Comparison of ENCODE assay signal across 8 cellular contexts in genomic region chrX:40543661-40544328, GRCh38. TPM values are rescaled to one million over a fixed set of nuclear protein-coding genes. Genes with fewer than 3 reads are reported as not detected.
DNase-seq lines count a peak whose midpoint lies in the region; ATAC-seq, FAIRE-seq and TF ChIP-seq lines count a peak whose summit lies in the region.

No MANE protein-coding gene starts in this region.

- H3K36me3 Mint-ChIP-seq in activated T-helper 2 cell treated with anti-CD3 and anti-CD28 coated beads, Interferon-gamma antibody, Interleukin-2, Interleukin-4, amounts not matched to agents 10 μg/mL and 5 μg/mL and 100 μg/mL, durations not matched to agents 14 hours and 24 hours and 36 hours (ENCODE audit: low read depth), result no peaks in the 10 kb centered on the region

- H3K9me3 ChIP-seq in muscle layer of duodenum (ENCODE audit: control insufficient read depth in 1 of 2, low read length in 2 of 2), result no peaks in the 10 kb centered on the region

- in situ Hi-C loops in SK-MEL-5 (cut with HindIII; ENCODE audit: low pct_unique_long_range_greater_than_20kb, low sequenced_read_pairs), result no loop called here

- no peaks in the 10 kb centered on the region for H3K27me3 ChIP-seq in muscle layer of duodenum (ENCODE audit: low read depth, low read length)

- H3K4me3 Mint-ChIP-seq in activated T-helper 2 cell treated with anti-CD3 and anti-CD28 coated beads, Interferon-gamma antibody, Interleukin-2, Interleukin-4, amounts not matched to agents 10 μg/mL and 5 μg/mL and 100 μg/mL, durations not matched to agents 14 hours and 24 hours and 36 hours (ENCODE audit: low read depth), result no peak overlapping the region

- TF ChIP-seq POLR2A in erythroblast (IDR thresholded peaks at IDR 0.05; ENCODE audit: low read length), result no peak

- DNase-seq in DMS79 (lab: John Stamatoyannopoulos, UW) (peak; percentile 42), LHCN-M2 (ENCODE audit: low read depth) (peak; percentile 21), SK-MEL-5 (ENCODE audit: low read depth, low spot score) (peak; percentile 62), erythroblast (lab: John Stamatoyannopoulos, UW) (peak; percentile 67 to 81), HTR-8/SVneo (ENCODE audit: insufficient read length, low spot score) (no peak)
- no peak for DNase-seq in activated T-helper 2 cell treated with anti-CD3 and anti-CD28 coated beads, Interferon-gamma antibody, Interleukin-2, Interleukin-4, amounts not matched to agents 10 μg/mL and 5 μg/mL and 100 μg/mL, durations not matched to agents 14 hours and 24 hours and 36 hours (ENCODE audit: low spot score)

- peaks cover 8% of the 10 kb centered on the region for H3K27me3 Mint-ChIP-seq in activated T-helper 2 cell treated with anti-CD3 and anti-CD28 coated beads, Interferon-gamma antibody, Interleukin-2, Interleukin-4, amounts not matched to agents 10 μg/mL and 5 μg/mL and 100 μg/mL, durations not matched to agents 14 hours and 24 hours and 36 hours (ENCODE audit: low read depth)

- ATAC-seq in HG02759 (IDR thresholded peaks at IDR 0.05; ENCODE audit: unreplicated experiment), result no peak

- H3K4me1 ChIP-seq in muscle layer of duodenum (ENCODE audit: control insufficient read depth in 1 of 2, insufficient read depth in 2 of 2, low read length in 2 of 2), result peaks cover 0 to 6% of the 10 kb centered on the region in 2 donors

- no peaks in the 10 kb centered on the region for H3K36me3 ChIP-seq in muscle layer of duodenum (ENCODE audit: control insufficient read depth in 1 of 2, insufficient read depth in 2 of 2, low read length in 2 of 2)

- peak overlapping the region; percentile 23 for H3K27ac ChIP-seq in muscle layer of duodenum (ENCODE audit: low read length)

- H3K4me3 ChIP-seq in muscle layer of duodenum (ENCODE audit: low read depth in 1 of 2, low read length in 2 of 2), result no peak overlapping the region

- intact Hi-C loops in activated T-helper 2 cell treated with anti-CD3 and anti-CD28 coated beads, Interferon-gamma antibody, Interleukin-2, Interleukin-4, amounts not matched to agents 10 μg/mL and 5 μg/mL and 100 μg/mL, durations not matched to agents 14 hours and 24 hours and 36 hours (cut with micrococcal nuclease), result loop anchor here (2.0 to 10.0 kb wide), 2 partner anchors 101 to 251 kb away; no protein-coding TSS in a partner anchor

- no peaks in the 10 kb centered on the region for H3K9me3 Mint-ChIP-seq in activated T-helper 2 cell treated with anti-CD3 and anti-CD28 coated beads, Interferon-gamma antibody, Interleukin-2, Interleukin-4, amounts not matched to agents 10 μg/mL and 5 μg/mL and 100 μg/mL, durations not matched to agents 14 hours and 24 hours and 36 hours

- H3K27ac Mint-ChIP-seq in activated T-helper 2 cell treated with anti-CD3 and anti-CD28 coated beads, Interferon-gamma antibody, Interleukin-2, Interleukin-4, amounts not matched to agents 10 μg/mL and 5 μg/mL and 100 μg/mL, durations not matched to agents 14 hours and 24 hours and 36 hours, result no peak overlapping the region

- peaks cover 17% of the 10 kb centered on the region for H3K4me1 Mint-ChIP-seq in activated T-helper 2 cell treated with anti-CD3 and anti-CD28 coated beads, Interferon-gamma antibody, Interleukin-2, Interleukin-4, amounts not matched to agents 10 μg/mL and 5 μg/mL and 100 μg/mL, durations not matched to agents 14 hours and 24 hours and 36 hours (ENCODE audit: low read depth)

- FAIRE-seq in HTR-8/SVneo (lab: Jason Lieb, UNC), result no peak

RNA-seq across cellular contexts. Expression of gene ATP6AP2, which starts 37.0 kb away (rescaled TPM):
- 106 and 114 TPM in 2 replicates for total RNA-seq in LHCN-M2 (2014; rRNA removed)
- 74.7 TPM for polyA plus RNA-seq in LHCN-M2 (2012)
- 115 and 117 TPM in 2 replicates for total RNA-seq in SK-MEL-5 (2014; rRNA removed; shearing (Covaris generic))
- 176 and 211 TPM in 2 replicates for polyA plus RNA-seq in SK-MEL-5 (2015; cell fraction: cytosol; rRNA removed)
- polyA plus RNA-seq in SK-MEL-5 (2015; cell fraction: nucleus; rRNA removed), result 46.6 and 92.9 TPM in 2 replicates
- total RNA-seq in activated T-helper 2 cell treated with anti-CD3 and anti-CD28 coated beads, Interferon-gamma antibody, Interleukin-2, Interleukin-4, amounts not matched to agents 10 μg/mL and 5 μg/mL and 100 μg/mL, durations not matched to agents 14 hours and 24 hours and 36 hours, result 69.6 and 70.3 TPM in 2 replicates

Comparison
In these comparisons a context has a peak if more than half of its experiments do, and no peak if none do; other contexts are left out.
1. DNase-seq: peak in DMS79 (single experiment), LHCN-M2 (single experiment), SK-MEL-5 (single experiment) and erythroblast (2 of 2); none in activated T-helper 2 cell treated with anti-CD3 and anti-CD28 coated beads, Interferon-gamma antibody, Interleukin-2, Interleukin-4, amounts not matched to agents 10 μg/mL and 5 μg/mL and 100 μg/mL, durations not matched to agents 14 hours and 24 hours and 36 hours (single experiment) and HTR-8/SVneo (single experiment).